Comparison of ENCODE assay signal across 28 cellular contexts in the genomic region with DNA sequence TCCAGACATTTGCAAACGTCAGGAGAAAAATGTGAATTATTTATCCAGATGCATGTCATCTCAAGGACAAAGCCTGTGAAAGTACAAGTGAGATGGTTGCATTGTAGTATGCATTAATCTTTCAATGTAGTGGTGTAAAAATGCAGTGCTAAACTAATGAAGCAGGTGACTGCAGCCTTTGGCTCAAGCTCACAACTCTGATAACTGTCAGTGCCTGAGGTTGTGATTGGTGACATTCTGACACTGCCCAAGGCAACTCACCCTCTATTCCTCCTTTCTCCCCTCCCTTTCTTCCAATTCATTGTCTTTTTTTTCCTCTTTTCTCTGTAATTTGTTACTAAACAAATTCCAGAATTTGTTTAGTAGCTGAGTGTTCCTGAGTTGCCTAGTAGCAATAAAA.
"Had no signal": no experiment of that assay in that cellular context is flagged by ENCODE, and none has a peak within 500 bp of the region (broad histone marks: within the 10 kb centered on the region; RNA-seq: fewer than 3 reads in every experiment).

No MANE protein-coding gene starts in this region.

- ATAC-seq: natural killer cell treated with Interleukin-12 subunit alpha and Interleukin-12 subunit beta and Interleukin-15 and Interleukin-18, amount 100 ng/mL, for 72 hours; psoas muscle; right cardiac atrium; right lobe of liver; stimulated activated effector memory CD8-positive, alpha-beta T cell treated with anti-CD3 and anti-CD28 coated beads, Interleukin-12 subunit alpha, Interleukin-12 subunit beta, amount 100 ng/mL, for 72 hours; stimulated activated naive B cell treated with anti-CD40 and anti-IgM and Interleukin-4, amounts not matched to agents 10 μg/mL and 1 μg/mL and 100 μg/mL, for 72 hours had no signal

- H2AFZ ChIP-seq: parathyroid adenoma had no signal

- H3K27me3 Mint-ChIP-seq: progenitor cell of endocrine pancreas; stimulated activated naive B cell treated with anti-CD40 and anti-IgM and Interleukin-4, amounts not matched to agents 10 μg/mL and 1 μg/mL and 100 μg/mL, for 72 hours; stimulated activated naive CD8-positive, alpha-beta T cell treated with anti-CD3 and anti-CD28 coated beads, Interleukin-15, Interleukin-2, amounts not matched to agents 100 ng/mL and 50 ng/mL, for 24 hours had no signal

- DNase-seq: nephron progenitor cell; occipital lobe; ovary; posterior cingulate gyrus; psoas muscle; right cardiac atrium; right lobe of liver; sigmoid colon; small intestine; stimulated activated CD4-positive, alpha-beta T cell treated with anti-CD3 and anti-CD28 coated beads, Interleukin-15, amount 100 ng/mL, for 24 hours; stimulated activated CD4-positive, alpha-beta T cell treated with anti-CD3 and anti-CD28 coated beads, Interleukin-2, amount 100 ng/mL, for 24 hours; stimulated activated CD4-positive, alpha-beta T cell treated with anti-CD3 and anti-CD28 coated beads, Interleukin-2, amount 100 ng/mL, for 48 hours; stimulated activated CD4-positive, alpha-beta T cell treated with anti-CD3 and anti-CD28 coated beads, Interleukin-4, amount 100 ng/mL, for 24 hours; stimulated activated naive B cell treated with anti-CD40 and anti-IgM and Interleukin-4, amounts not matched to agents 10 μg/mL and 1 μg/mL and 100 μg/mL, for 72 hours; stimulated activated naive CD4-positive, alpha-beta T cell treated with Interleukin-2 at 50 U/mL for 16 hours; stomach; thyroid gland; trophoblast cell; upper lobe of left lung had no signal

- H3K9ac ChIP-seq: parathyroid adenoma had no signal

- H3K4me1 ChIP-seq: psoas muscle, right lobe of liver, sigmoid colon, stomach, thyroid gland, tibial nerve, upper lobe of left lung, vagina had no signal

- H3K36me3 Mint-ChIP-seq: natural killer cell treated with Interleukin-12 subunit alpha and Interleukin-12 subunit beta and Interleukin-15 and Interleukin-18, amount 100 ng/mL, for 72 hours had no signal

- H3K27ac Mint-ChIP-seq: natural killer cell treated with Interleukin-12 subunit alpha and Interleukin-12 subunit beta and Interleukin-15 and Interleukin-18, amount 100 ng/mL, for 72 hours; nephron progenitor cell; progenitor cell of endocrine pancreas; stimulated activated effector memory CD8-positive, alpha-beta T cell treated with anti-CD3 and anti-CD28 coated beads, Interleukin-12 subunit alpha, Interleukin-12 subunit beta, amount 100 ng/mL, for 72 hours; stimulated activated naive B cell treated with anti-CD40 and anti-IgM and Interleukin-4, amounts not matched to agents 10 μg/mL and 1 μg/mL and 100 μg/mL, for 72 hours; stimulated activated naive CD8-positive, alpha-beta T cell treated with anti-CD3 and anti-CD28 coated beads, Interleukin-15, Interleukin-2, amounts not matched to agents 100 ng/mL and 50 ng/mL, for 24 hours had no signal

- H3K9me3 ChIP-seq: ovary, psoas muscle, right lobe of liver, sigmoid colon, stomach, thoracic aorta, thyroid gland, tibial nerve, upper lobe of left lung, vagina had no signal

- H3K9me3 Mint-ChIP-seq: natural killer cell treated with Interleukin-12 subunit alpha and Interleukin-12 subunit beta and Interleukin-15 and Interleukin-18, amount 100 ng/mL, for 72 hours; nephron progenitor cell; neural crest cell; stimulated activated effector memory CD8-positive, alpha-beta T cell treated with anti-CD3 and anti-CD28 coated beads, Interleukin-12 subunit alpha, Interleukin-12 subunit beta, amount 100 ng/mL, for 72 hours; stimulated activated naive B cell treated with anti-CD40 and anti-IgM and Interleukin-4, amounts not matched to agents 10 μg/mL and 1 μg/mL and 100 μg/mL, for 72 hours; stimulated activated naive CD8-positive, alpha-beta T cell treated with anti-CD3 and anti-CD28 coated beads, Interleukin-15, Interleukin-2, amounts not matched to agents 100 ng/mL and 50 ng/mL, for 24 hours had no signal

- H3K4me3 Mint-ChIP-seq: natural killer cell treated with Interleukin-12 subunit alpha and Interleukin-12 subunit beta and Interleukin-15 and Interleukin-18, amount 100 ng/mL, for 72 hours; nephron progenitor cell; neural crest cell; stimulated activated effector memory CD8-positive, alpha-beta T cell treated with anti-CD3 and anti-CD28 coated beads, Interleukin-12 subunit alpha, Interleukin-12 subunit beta, amount 100 ng/mL, for 72 hours; stimulated activated naive B cell treated with anti-CD40 and anti-IgM and Interleukin-4, amounts not matched to agents 10 μg/mL and 1 μg/mL and 100 μg/mL, for 72 hours; stimulated activated naive CD8-positive, alpha-beta T cell treated with anti-CD3 and anti-CD28 coated beads, Interleukin-15, Interleukin-2, amounts not matched to agents 100 ng/mL and 50 ng/mL, for 24 hours had no signal

- H3K27ac ChIP-seq: ovary, parathyroid adenoma, psoas muscle, right lobe of liver, sigmoid colon, stomach, thoracic aorta, thyroid gland, tibial nerve, upper lobe of left lung, vagina had no signal

- H3K4me1 Mint-ChIP-seq: neural crest cell; stimulated activated effector memory CD8-positive, alpha-beta T cell treated with anti-CD3 and anti-CD28 coated beads, Interleukin-12 subunit alpha, Interleukin-12 subunit beta, amount 100 ng/mL, for 72 hours; stimulated activated naive B cell treated with anti-CD40 and anti-IgM and Interleukin-4, amounts not matched to agents 10 μg/mL and 1 μg/mL and 100 μg/mL, for 72 hours had no signal

- H3K79me2 ChIP-seq: parathyroid adenoma had no signal

- H3K4me3 ChIP-seq: ovary, psoas muscle, right lobe of liver, sigmoid colon, stomach, thoracic aorta, thyroid gland, tibial nerve, upper lobe of left lung, vagina had no signal

- H3K36me3 ChIP-seq: ovary, right lobe of liver had no signal

- H3K27me3 ChIP-seq: ovary, right lobe of liver, sigmoid colon, stomach, thyroid gland, tibial nerve, upper lobe of left lung, vagina had no signal
